8 cellular contexts compared by ENCODE assay signal in the genomic region with DNA sequence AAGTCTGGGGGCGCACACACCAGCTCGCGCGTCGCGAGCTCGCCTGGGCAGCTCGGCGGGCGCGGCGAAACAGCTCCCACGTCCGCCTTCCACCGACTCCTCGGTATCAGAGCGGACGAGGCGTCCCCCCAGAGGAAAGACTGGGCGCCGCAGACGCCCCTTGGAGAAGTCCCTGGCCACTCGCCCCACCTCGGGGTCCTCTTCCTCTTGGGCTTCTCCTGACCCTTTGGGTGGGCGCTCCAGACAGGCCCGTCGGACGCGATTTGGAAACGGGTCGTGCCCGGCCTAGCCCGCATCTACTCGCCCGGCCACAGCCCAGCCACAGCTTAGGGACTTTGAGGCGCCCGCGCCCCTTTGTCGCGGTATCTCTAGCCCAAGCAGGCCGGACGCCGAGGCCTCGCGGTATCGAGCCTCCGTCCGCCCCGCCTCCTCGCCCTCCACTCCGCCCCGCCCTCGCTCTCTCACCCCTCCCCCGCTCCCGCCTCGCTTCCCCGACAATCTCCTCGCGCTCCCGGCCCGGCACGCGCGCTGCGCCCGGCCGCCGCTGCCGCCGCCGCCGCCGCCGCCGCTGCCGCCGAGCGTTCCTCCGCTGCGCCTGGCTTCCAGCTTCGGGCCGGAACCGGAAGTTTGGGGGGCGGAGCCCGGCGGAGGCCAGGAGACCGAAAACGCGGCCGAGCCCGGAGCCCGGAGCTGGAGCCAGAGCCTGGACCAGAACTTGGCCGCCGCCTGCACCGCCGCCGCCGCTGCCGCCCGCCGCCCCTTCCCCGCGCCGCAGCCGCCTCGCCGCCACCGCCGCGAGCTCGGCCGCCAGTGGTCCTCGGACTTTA. TPM values are rescaled to one million over a fixed set of nuclear protein-coding genes. Genes with fewer than 3 reads are reported as not detected.
DNase-seq lines count a peak whose midpoint lies in the region; TF ChIP-seq lines count a peak whose summit lies in the region.

No MANE protein-coding gene starts in this region.

- H3K27ac ChIP-seq in CD4-positive, alpha-beta memory T cell (ENCODE audit: low read depth, low read length) = peak overlapping the region; percentile 51

- no peaks in the 10 kb centered on the region for H3K36me3 ChIP-seq in CD4-positive, alpha-beta memory T cell (ENCODE audit: insufficient read depth, low read length)
- no peaks in the 10 kb centered on the region for H3K36me3 ChIP-seq in endocrine pancreas (ENCODE audit: control insufficient read depth, insufficient read depth, low read length)

- peak overlapping the region; percentile 96 for H3K9ac ChIP-seq in endocrine pancreas (ENCODE audit: control insufficient read depth, insufficient read depth, low read length)

- no peaks in the 10 kb centered on the region for H3K9me3 ChIP-seq in CD4-positive, alpha-beta memory T cell (ENCODE audit: control insufficient read depth in 1 of 2, low read length in 2 of 2)
- no peaks in the 10 kb centered on the region for H3K9me3 ChIP-seq in endocrine pancreas (ENCODE audit: control insufficient read depth, low read length)

- CTCF ChIA-PET in CD4-positive, alpha-beta memory T cell (lab: Charles Lee; ENCODE audit: partially characterized antibody) = interaction anchor here (0.7 to 1.4 kb wide), 7 partner anchors 68 to 761 kb away, joined by 3 to 5 read pairs (median 3); no protein-coding TSS in a partner anchor

- H3K4me1 Mint-ChIP-seq in CD4-positive, alpha-beta memory T cell = peaks cover 23 to 50% (median 36%) of the 10 kb centered on the region in 4 donors

- H3K9me3 Mint-ChIP-seq in CD4-positive, alpha-beta memory T cell = peaks cover 0 to 4% (median 0%) of the 10 kb centered on the region in 8 donors

- peaks cover 38% of the 10 kb centered on the region for H3K4me1 ChIP-seq in CD4-positive, alpha-beta memory T cell (ENCODE audit: insufficient read depth, low read length)
- peaks cover 14% of the 10 kb centered on the region for H3K4me1 ChIP-seq in endocrine pancreas (ENCODE audit: control insufficient read depth, insufficient read depth, low read length)

- peak overlapping the region; percentile 88 to 99 (median 96) for H3K4me3 Mint-ChIP-seq in CD4-positive, alpha-beta memory T cell

- intact Hi-C loops in CD4-positive, alpha-beta memory T cell (cut with micrococcal nuclease) = loop anchor here (1.0 to 10.0 kb wide), 9 partner anchors 67 to 1031 kb away; partner anchors contain the start of genes KIF5C, MBD5 and ORC4

- peaks cover 3 to 5% of the 10 kb centered on the region in 2 donors for H3K27me3 Mint-ChIP-seq in CD4-positive, alpha-beta memory T cell

- TF ChIP-seq CTCF in GM20000 (IDR thresholded peaks at IDR 0.05; ENCODE audit: extremely low read depth, missing control alignments) = no peak

- POLR2A ChIA-PET in CD4-positive, alpha-beta memory T cell (lab: Charles Lee; ENCODE audit: partially characterized antibody) = interaction anchor here (0.6 to 3.8 kb wide), 12 partner anchors 8 to 555 kb away, joined by 3 to 34 read pairs (median 4); partner anchors contain the start of genes MBD5 and ORC4

- DNase-seq in CD4-positive, alpha-beta memory T cell = peak; percentile 87 to 91 (median 88)
- DNase-seq in GM20000 (ENCODE audit: low spot score) (peak; percentile 96), HPDE6-E6E7 (ENCODE audit: extremely low spot score) (peak; percentile 82), NOMO-1 (lab: John Stamatoyannopoulos, UW; ENCODE audit: unreplicated experiment in 2 of 2) (peak; percentile 78 to 88), mesenteric fat pad (ENCODE audit: low spot score) (peak; percentile 97)
- peak; percentile 67 for DNase-seq in activated CD8-positive, alpha-beta memory T cell treated with anti-CD3 and anti-CD28 coated beads, Interleukin-2, amount 50 U/mL, for 24 hours (ENCODE audit: extremely low read depth)
- DNase-seq in stimulated activated CD8-positive, alpha-beta memory T cell treated with anti-CD3 and anti-CD28 coated beads, Interleukin-12 subunit alpha, Interleukin-12 subunit beta, amount 100 ng/mL, for 24 hours (ENCODE audit: extremely low read depth) = peak; percentile 68

- H3K36me3 Mint-ChIP-seq in CD4-positive, alpha-beta memory T cell = peaks cover 0 to 11% of the 10 kb centered on the region in 2 donors

- H3K4me3 ChIP-seq in CD4-positive, alpha-beta memory T cell (ENCODE audit: low read length in 2 of 2) = peak overlapping the region; percentile 49 to 74
- peak overlapping the region; percentile 96 for H3K4me3 ChIP-seq in endocrine pancreas (ENCODE audit: control insufficient read depth, insufficient read depth, low read length)

- peak overlapping the region; percentile 78 to 99 (median 87) for H3K27ac Mint-ChIP-seq in CD4-positive, alpha-beta memory T cell

- no peaks in the 10 kb centered on the region for H3K27me3 ChIP-seq in CD4-positive, alpha-beta memory T cell (ENCODE audit: insufficient read depth, low read length)
- H3K27me3 ChIP-seq in endocrine pancreas (ENCODE audit: control insufficient read depth, insufficient read depth, low read length) = no peaks in the 10 kb centered on the region

RNA-seq across cellular contexts. Expression of gene ACVR2A, which starts 0.8 kb away (rescaled TPM):
- total RNA-seq in CD4-positive, alpha-beta memory T cell = 10 to 100 TPM; 20.7 to 22.9 TPM
- 10 to 100 TPM in 1 of 2 donors, 1 to 10 TPM in 1; 8.4 to 10.7 TPM for polyA plus RNA-seq in CD4-positive, alpha-beta memory T cell
- total RNA-seq in mesenteric fat pad = 15.9 TPM

Comparison
In these comparisons a context has a peak if more than half of its experiments do, and no peak if none do; other contexts are left out.
1. Peak in every context shown above with its lines: DNase-seq, H3K4me3 ChIP-seq and H3K27ac ChIP-seq.